8 cellular contexts compared by ENCODE assay signal in the genomic region with DNA sequence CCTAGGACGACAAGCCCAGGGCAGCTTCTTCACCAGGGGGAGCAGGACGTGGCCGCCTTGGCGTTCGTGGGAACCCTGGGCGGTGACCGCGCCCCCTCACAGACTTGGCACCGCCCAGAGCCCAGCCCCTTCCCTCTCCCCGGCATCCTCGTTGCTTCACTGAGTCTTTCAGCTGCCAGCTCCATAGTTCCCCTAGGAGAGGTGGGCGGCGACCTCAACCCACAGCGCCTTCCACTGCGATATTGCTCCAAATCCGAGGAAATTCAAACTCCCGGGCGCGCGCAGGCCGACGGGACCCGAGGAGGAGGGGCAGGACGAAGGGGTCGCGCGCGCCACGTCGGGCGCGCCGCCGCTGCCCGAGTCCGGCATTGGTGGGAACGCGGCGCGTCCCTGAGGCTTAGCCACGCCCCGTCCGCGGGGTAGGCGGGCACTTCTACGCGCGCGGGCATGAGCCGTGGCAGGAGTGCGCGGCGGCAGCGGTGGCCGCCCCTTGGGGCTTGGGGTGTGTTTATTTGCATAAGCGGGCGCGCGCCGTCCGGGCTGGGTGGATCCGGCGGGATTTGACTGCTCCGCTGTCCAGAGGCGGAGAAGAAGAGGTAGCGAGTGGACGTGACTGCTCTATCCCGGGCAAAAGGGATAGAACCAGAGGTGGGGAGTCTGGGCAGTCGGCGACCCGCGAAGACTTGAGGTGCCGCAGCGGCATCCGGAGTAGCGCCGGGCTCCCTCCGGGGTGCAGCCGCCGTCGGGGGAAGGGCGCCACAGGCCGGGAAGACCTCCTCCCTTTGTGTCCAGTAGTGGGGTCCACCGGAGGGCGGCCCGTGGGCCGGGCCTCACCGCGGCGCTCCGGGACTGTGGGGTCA. TPM values are rescaled to one million over a fixed set of nuclear protein-coding genes. Genes with fewer than 3 reads are reported as not detected.
DNase-seq lines count a peak whose midpoint lies in the region; ATAC-seq and TF ChIP-seq lines count a peak whose summit lies in the region.

A gene with protein sequence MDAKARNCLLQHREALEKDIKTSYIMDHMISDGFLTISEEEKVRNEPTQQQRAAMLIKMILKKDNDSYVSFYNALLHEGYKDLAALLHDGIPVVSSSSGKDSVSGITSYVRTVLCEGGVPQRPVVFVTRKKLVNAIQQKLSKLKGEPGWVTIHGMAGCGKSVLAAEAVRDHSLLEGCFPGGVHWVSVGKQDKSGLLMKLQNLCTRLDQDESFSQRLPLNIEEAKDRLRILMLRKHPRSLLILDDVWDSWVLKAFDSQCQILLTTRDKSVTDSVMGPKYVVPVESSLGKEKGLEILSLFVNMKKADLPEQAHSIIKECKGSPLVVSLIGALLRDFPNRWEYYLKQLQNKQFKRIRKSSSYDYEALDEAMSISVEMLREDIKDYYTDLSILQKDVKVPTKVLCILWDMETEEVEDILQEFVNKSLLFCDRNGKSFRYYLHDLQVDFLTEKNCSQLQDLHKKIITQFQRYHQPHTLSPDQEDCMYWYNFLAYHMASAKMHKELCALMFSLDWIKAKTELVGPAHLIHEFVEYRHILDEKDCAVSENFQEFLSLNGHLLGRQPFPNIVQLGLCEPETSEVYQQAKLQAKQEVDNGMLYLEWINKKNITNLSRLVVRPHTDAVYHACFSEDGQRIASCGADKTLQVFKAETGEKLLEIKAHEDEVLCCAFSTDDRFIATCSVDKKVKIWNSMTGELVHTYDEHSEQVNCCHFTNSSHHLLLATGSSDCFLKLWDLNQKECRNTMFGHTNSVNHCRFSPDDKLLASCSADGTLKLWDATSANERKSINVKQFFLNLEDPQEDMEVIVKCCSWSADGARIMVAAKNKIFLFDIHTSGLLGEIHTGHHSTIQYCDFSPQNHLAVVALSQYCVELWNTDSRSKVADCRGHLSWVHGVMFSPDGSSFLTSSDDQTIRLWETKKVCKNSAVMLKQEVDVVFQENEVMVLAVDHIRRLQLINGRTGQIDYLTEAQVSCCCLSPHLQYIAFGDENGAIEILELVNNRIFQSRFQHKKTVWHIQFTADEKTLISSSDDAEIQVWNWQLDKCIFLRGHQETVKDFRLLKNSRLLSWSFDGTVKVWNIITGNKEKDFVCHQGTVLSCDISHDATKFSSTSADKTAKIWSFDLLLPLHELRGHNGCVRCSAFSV (N-terminal part only) (plus strand): TSS at position 579 of the 860 bp plus-strand sequence. CDS start 3,070 bp downstream, outside the sequence.
A gene with protein sequence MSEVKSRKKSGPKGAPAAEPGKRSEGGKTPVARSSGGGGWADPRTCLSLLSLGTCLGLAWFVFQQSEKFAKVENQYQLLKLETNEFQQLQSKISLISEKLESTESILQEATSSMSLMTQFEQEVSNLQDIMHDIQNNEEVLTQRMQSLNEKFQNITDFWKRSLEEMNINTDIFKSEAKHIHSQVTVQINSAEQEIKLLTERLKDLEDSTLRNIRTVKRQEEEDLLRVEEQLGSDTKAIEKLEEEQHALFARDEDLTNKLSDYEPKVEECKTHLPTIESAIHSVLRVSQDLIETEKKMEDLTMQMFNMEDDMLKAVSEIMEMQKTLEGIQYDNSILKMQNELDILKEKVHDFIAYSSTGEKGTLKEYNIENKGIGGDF (minus strand): TSS at position 77 of the 860 bp plus-strand sequence. CDS start 87 bp downstream, outside the sequence.

- H3K4me3 Mint-ChIP-seq in nephron, result peak within 1 kb of the TSS; percentile 98 to 100 (median 99)

- no peaks in the 10 kb centered on the region for H3K27me3 Mint-ChIP-seq in nephron (ENCODE audit: low read depth)

- peak; percentile 95 for ATAC-seq in stimulated activated naive CD8-positive, alpha-beta T cell treated with anti-CD3 and anti-CD28 coated beads, Interleukin-15, Interleukin-2, amounts not matched to agents 100 U/mL and 50 U/mL, for 24 hours

- in situ Hi-C loops in G401 (cut with HindIII; ENCODE audit: low sequenced_read_pairs), result no loop called here
- in situ Hi-C loops in HAP-1 (cut with MboI; ENCODE audit: low sequenced_read_pairs), result no loop called here

- peak within 1 kb of the TSS; percentile 90 to 95 (median 94) for H3K27ac Mint-ChIP-seq in nephron

- H3K36me3 Mint-ChIP-seq in nephron (ENCODE audit: low read depth), result peaks cover 18% of the 10 kb centered on the region

- H3K9me3 Mint-ChIP-seq in nephron, result no peaks in the 10 kb centered on the region

- peaks cover 22% of the 10 kb centered on the region for H3K4me1 Mint-ChIP-seq in nephron

- DNase-seq in G401 (ENCODE audit: low spot score), result peak; percentile 93
- DNase-seq in HAP-1 (ENCODE audit: low spot score in 2 of 2), result peak; percentile 93 to 97
- DNase-seq in MG63, result peak; percentile 97
- peak; percentile 87 to 91 for DNase-seq in SHP77 (lab: John Stamatoyannopoulos, UW)
- peak; percentile 97 for DNase-seq in activated effector memory CD4-positive, alpha-beta T cell treated with Interleukin-2 at 50 U/mL for 16 hours
- DNase-seq in fibroblast of the aortic adventitia (ENCODE audit: low read depth), result peak; percentile 93
- peak; percentile 98 for DNase-seq in stimulated activated naive CD8-positive, alpha-beta T cell treated with anti-CD3 and anti-CD28 coated beads, Interleukin-15, Interleukin-2, amounts not matched to agents 100 U/mL and 50 U/mL, for 24 hours

- TF ChIP-seq CTCF in fibroblast of the aortic adventitia (IDR thresholded peaks at IDR 0.05; ENCODE audit: insufficient read depth, low read length), result no peak
- TF ChIP-seq CTCF in nephron (IDR thresholded peaks at IDR 0.05; ENCODE audit: unreplicated experiment in 3 of 3), result no peak

- H3K27me3 ChIP-seq in HAP-1 (ENCODE audit: low read depth) (no peaks in the 10 kb centered on the region), MG63 (no peaks in the 10 kb centered on the region)

- H3K36me3 ChIP-seq in HAP-1 (replicated peaks) (peaks cover 19% of the 10 kb centered on the region), MG63 (peaks cover 28% of the 10 kb centered on the region)

- H3K4me3 ChIP-seq in HAP-1 (peak within 1 kb of the TSS; percentile 93), MG63 (peak within 1 kb of the TSS; percentile 76), fibroblast of the aortic adventitia (ENCODE audit: low read depth, low read length) (peak within 1 kb of the TSS; percentile 92)

- H3K4me1 ChIP-seq in HAP-1, result peaks cover 3% of the 10 kb centered on the region; the same call in 1 of the 2 replicates

- H3K9me3 ChIP-seq in HAP-1 (no peaks in the 10 kb centered on the region), MG63 (no peaks in the 10 kb centered on the region)

RNA-seq across cellular contexts. Expression of the first gene that starts in this region (rescaled TPM):
- total RNA-seq in G401 (2014; rRNA removed; shearing (Covaris generic)), result 16.9 and 32.1 TPM in 2 replicates
- total RNA-seq in MG63 (2014; rRNA removed; shearing (Covaris generic); ENCODE audit: low replicate concordance), result 19.3 and 24.2 TPM in 2 replicates
- total RNA-seq in fibroblast of the aortic adventitia (ENCODE audit: low replicate concordance), result 20.4 and 24.1 TPM in 2 replicates

RNA-seq across cellular contexts. Expression of the second gene that starts in this region (rescaled TPM):
- 43.8 and 50.4 TPM in 2 replicates for total RNA-seq in G401 (2014; rRNA removed; shearing (Covaris generic))
- 48.9 and 79.7 TPM in 2 replicates for total RNA-seq in MG63 (2014; rRNA removed; shearing (Covaris generic); ENCODE audit: low replicate concordance)
- total RNA-seq in fibroblast of the aortic adventitia (ENCODE audit: low replicate concordance), result 51.5 and 67.4 TPM in 2 replicates

Comparison
In these comparisons a context has a peak if more than half of its experiments do, and no peak if none do; other contexts are left out.
1. Peak in every context shown above with its lines: DNase-seq, ATAC-seq and H3K4me3 ChIP-seq.